Comparison of ENCODE assay signal across 7 cellular contexts in the genomic region with DNA sequence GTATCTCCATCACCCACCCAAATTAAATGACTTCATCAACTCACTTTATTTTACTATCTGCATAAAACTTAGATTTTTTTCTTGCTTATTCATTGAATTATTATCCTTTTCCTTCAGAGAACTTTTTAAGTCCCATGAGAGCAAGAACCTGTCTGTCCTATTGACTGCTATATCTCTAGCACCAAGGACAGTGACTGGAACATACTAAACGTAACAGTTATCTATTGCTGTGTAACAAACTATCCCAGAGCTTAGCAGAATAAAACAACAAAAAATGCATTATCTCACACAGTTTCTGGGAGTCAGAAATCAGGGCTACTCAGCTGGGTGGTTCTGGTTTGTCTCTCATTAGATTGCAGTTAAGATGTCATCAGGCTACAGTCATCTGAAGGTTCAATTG.
"Had no signal": no experiment of that assay in that cellular context is flagged by ENCODE, and none has a peak within 500 bp of the region (broad histone marks: within the 10 kb centered on the region; RNA-seq: fewer than 3 reads in every experiment).

No MANE protein-coding gene starts in this region.

- H3K4me3 ChIP-seq: GM12878 had no signal

- FAIRE-seq: G401.6, GM12878, GM12891, GM12892, GM18507, GM19239 had no signal

- ATAC-seq: GM12878 had no signal

- DNase-seq: GF-D8 had no signal
